In the genomic region with DNA sequence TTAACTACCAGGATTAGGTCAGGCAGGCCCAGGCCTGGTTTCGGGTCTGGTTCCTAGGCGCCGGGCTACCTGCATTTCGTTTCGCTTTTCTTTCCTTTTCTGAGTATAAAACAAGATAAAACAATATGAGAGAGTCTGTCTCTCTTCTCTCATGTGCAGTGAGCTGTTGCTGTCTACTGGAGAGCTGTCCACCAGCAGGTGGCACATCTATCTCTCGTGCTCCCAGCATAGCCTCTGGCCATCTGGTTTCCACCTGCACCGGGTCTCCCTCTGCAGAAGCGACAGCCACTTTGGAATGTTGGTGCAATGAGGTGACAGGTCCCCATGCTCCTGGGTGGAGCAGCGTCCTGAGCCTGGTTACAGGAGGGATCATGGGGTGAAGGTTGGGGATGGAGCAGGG, we compare ENCODE assay signal across 8 cellular contexts. TPM values are rescaled to one million over a fixed set of nuclear protein-coding genes. Genes with fewer than 3 reads are reported as not detected.
DNase-seq lines count a peak whose midpoint lies in the region; ATAC-seq and TF ChIP-seq lines count a peak whose summit lies in the region.

No MANE protein-coding gene starts in this region.

- no peaks in the 10 kb centered on the region for H3K27me3 ChIP-seq in A673 (replicated peaks; ENCODE audit: insufficient read depth, low read depth, low read length, poor library complexity)

- TF ChIP-seq CTCF in A673 (conservative IDR thresholded peaks at IDR 0.05; ENCODE audit: low read depth, low read length) (peak; percentile 76), GM10266 (IDR thresholded peaks at IDR 0.05; ENCODE audit: control insufficient read depth, insufficient read depth, low read depth, missing control alignments) (peak; percentile 67), fibroblast of pulmonary artery (IDR thresholded peaks at IDR 0.05; ENCODE audit: low read length, missing control alignments) (peak; percentile 86)

- POLR2A ChIA-PET in A673 (lab: Charles Lee; ENCODE audit: low non-redundant PET) = no interaction called here
- POLR2A ChIA-PET in activated CD8-positive, alpha-beta T cell treated with anti-CD3 and anti-CD28 coated beads, Interleukin-2, amount 10 ng/mL, durations not matched to agents 7 days and 5 days (lab: Charles Lee) = no interaction called here

- BruUV-seq in A673 (replicated peaks; lab: Mats Ljungman, UMichigan) = no TSS peak

- peaks cover 2% of the 10 kb centered on the region for H3K27me3 Mint-ChIP-seq in activated CD8-positive, alpha-beta T cell treated with anti-CD3 and anti-CD28 coated beads, Interleukin-2, amount 10 ng/mL, durations not matched to agents 7 days and 5 days (ENCODE audit: low read depth)

- H3K4me3 ChIP-seq in A673 (ENCODE audit: low read depth, low read length, poor library complexity, severe bottlenecking) (no peak overlapping the region), fibroblast of pulmonary artery (replicated peaks; ENCODE audit: low read depth, low read length) (no peak overlapping the region)

- intact Hi-C loops in A673 (cut with micrococcal nuclease; ENCODE audit: unreplicated experiment) = loop anchor here (1.0 kb wide), 1 partner anchor 112 kb away; no protein-coding TSS in a partner anchor

- no peaks in the 10 kb centered on the region for H3K9me3 ChIP-seq in A673 (ENCODE audit: low read depth, low read length, poor library complexity, severe bottlenecking)

- no peaks in the 10 kb centered on the region for H3K4me1 ChIP-seq in A673 (ENCODE audit: insufficient read depth, low read length, poor library complexity, severe bottlenecking)

- DNase-seq in A673 (ENCODE audit: low spot score) = peak; percentile 64
- DNase-seq in GM10266 (ENCODE audit: extremely low spot score) = peak; percentile 64
- peak; percentile 88 for DNase-seq in NCI-H2171 treated with DMSO at 0.1 percent for 48 hours (lab: John Stamatoyannopoulos, UW)
- DNase-seq in activated CD8-positive, alpha-beta T cell treated with anti-CD3 and anti-CD28 coated beads, Interleukin-2, amount 10 ng/mL, durations not matched to agents 7 days and 5 days = peak; percentile 54
- DNase-seq in fibroblast of pulmonary artery (ENCODE audit: low read depth) = peak; percentile 74
- peak; percentile 19 for DNase-seq in non-pigmented ciliary epithelial cell (ENCODE audit: low read depth)

- H3K27ac ChIP-seq in A673 (ENCODE audit: low read depth, low read length, poor library complexity, severe bottlenecking) = no peak overlapping the region

- ATAC-seq in activated CD8-positive, alpha-beta T cell treated with anti-CD3 and anti-CD28 coated beads, Interleukin-2, amount 10 ng/mL, durations not matched to agents 7 days and 5 days = peak; percentile 88
- ATAC-seq in HG03097 (IDR thresholded peaks at IDR 0.05; ENCODE audit: low FRiP score, unreplicated experiment) = no peak
- no peak for ATAC-seq in HG03139 (IDR thresholded peaks at IDR 0.05; ENCODE audit: unreplicated experiment)

- peak overlapping the region; percentile 49 for H3K4me3 Mint-ChIP-seq in activated CD8-positive, alpha-beta T cell treated with anti-CD3 and anti-CD28 coated beads, Interleukin-2, amount 10 ng/mL, durations not matched to agents 7 days and 5 days

- H3K36me3 Mint-ChIP-seq in activated CD8-positive, alpha-beta T cell treated with anti-CD3 and anti-CD28 coated beads, Interleukin-2, amount 10 ng/mL, durations not matched to agents 7 days and 5 days (ENCODE audit: low read depth) = no peaks in the 10 kb centered on the region

- no peaks in the 10 kb centered on the region for H3K36me3 ChIP-seq in A673 (ENCODE audit: insufficient read depth, low read length, poor library complexity, severe bottlenecking)

- H3K9me3 Mint-ChIP-seq in activated CD8-positive, alpha-beta T cell treated with anti-CD3 and anti-CD28 coated beads, Interleukin-2, amount 10 ng/mL, durations not matched to agents 7 days and 5 days (ENCODE audit: insufficient read depth) = no peaks in the 10 kb centered on the region

- peaks cover 12% of the 10 kb centered on the region for H3K4me1 Mint-ChIP-seq in activated CD8-positive, alpha-beta T cell treated with anti-CD3 and anti-CD28 coated beads, Interleukin-2, amount 10 ng/mL, durations not matched to agents 7 days and 5 days (ENCODE audit: low read depth)

- H3K27ac Mint-ChIP-seq in activated CD8-positive, alpha-beta T cell treated with anti-CD3 and anti-CD28 coated beads, Interleukin-2, amount 10 ng/mL, durations not matched to agents 7 days and 5 days = peak overlapping the region; percentile 43

- CTCF ChIA-PET in A673 (lab: Charles Lee) = interaction anchor here (2.4 kb wide), 1 partner anchor 112 kb away, joined by 20 read pairs; no protein-coding TSS in a partner anchor
- CTCF ChIA-PET in activated CD8-positive, alpha-beta T cell treated with anti-CD3 and anti-CD28 coated beads, Interleukin-2, amount 10 ng/mL, durations not matched to agents 7 days and 5 days (lab: Charles Lee) = interaction anchor here (0.8 to 1.2 kb wide), 4 partner anchors 22 to 113 kb away, joined by 3 to 4 read pairs (median 3); no protein-coding TSS in a partner anchor

RNA-seq across cellular contexts. Expression of gene RIBC2, which starts 27.7 kb away (rescaled TPM):
- total RNA-seq in A673 (2021) = 13.2 and 14.9 TPM in 2 replicates
- total RNA-seq in activated CD8-positive, alpha-beta T cell treated with anti-CD3 and anti-CD28 coated beads, Interleukin-2, amount 10 ng/mL, durations not matched to agents 7 days and 5 days = 10 to 100 TPM; 13.4 to 13.5 TPM

RNA-seq across cellular contexts. Expression of gene SMC1B, which starts 27.8 kb away (rescaled TPM):
- not detected in 2 replicates for total RNA-seq in A673 (2021)
- 1 to 10 TPM; 1.6 to 2.1 TPM for total RNA-seq in activated CD8-positive, alpha-beta T cell treated with anti-CD3 and anti-CD28 coated beads, Interleukin-2, amount 10 ng/mL, durations not matched to agents 7 days and 5 days

Comparison
In these comparisons a context has a peak if more than half of its experiments do, and no peak if none do; other contexts are left out.
1. DNase-seq: peak in every context shown above with its lines; median percentile 88 in NCI-H2171 treated with DMSO at 0.1 percent for 48 hours; 74 in fibroblast of pulmonary artery; 64 in A673; 64 in GM10266; 54 in activated CD8-positive, alpha-beta T cell treated with anti-CD3 and anti-CD28 coated beads, Interleukin-2, amount 10 ng/mL, durations not matched to agents 7 days and 5 days; 19 in non-pigmented ciliary epithelial cell.